23 cellular contexts compared by ENCODE assay signal in genomic region chr6:84871925-84872324, GRCh38.
"Had no signal": no experiment of that assay in that cellular context is flagged by ENCODE, and none has a peak within 500 bp of the region (broad histone marks: within the 10 kb centered on the region; RNA-seq: fewer than 3 reads in every experiment).

No MANE protein-coding gene starts in this region.

- H3K4me1 ChIP-seq: esophagus muscularis mucosa, foreskin keratinocyte, heart right ventricle, left lung, testis, transverse colon had no signal

- FAIRE-seq: astrocyte, urothelium cell line had no signal

- H3K36me3 Mint-ChIP-seq: activated naive CD4-positive, alpha-beta T cell treated with anti-CD3 and anti-CD28 coated beads, Interleukin-2, amount 10 ng/mL, durations not matched to agents 7 days and 5 days had no signal

- ATAC-seq: foreskin keratinocyte, heart right ventricle, left lung, right cardiac atrium had no signal

- H3K9me3 ChIP-seq: esophagus muscularis mucosa, heart right ventricle, left lung, testis, transverse colon had no signal

- H3K4me3 ChIP-seq: esophagus muscularis mucosa, heart right ventricle, left lung, lung, transverse colon had no signal

- H3K4me3 Mint-ChIP-seq: activated naive CD4-positive, alpha-beta T cell treated with anti-CD3 and anti-CD28 coated beads, Interleukin-2, amount 10 ng/mL, durations not matched to agents 7 days and 5 days; endodermal cell; nephron had no signal

- H3K9me3 Mint-ChIP-seq: endodermal cell, nephron had no signal

- DNase-seq: activated CD4-positive, alpha-beta T cell treated with anti-CD3 and anti-CD28 coated beads for 4 hours; activated CD4-positive, alpha-beta T cell treated with anti-CD3 and anti-CD28 coated beads, Interleukin-2, amount 50 U/mL, for 4 hours; activated gamma-delta T cell; activated naive CD4-positive, alpha-beta T cell treated with anti-CD3 and anti-CD28 coated beads, Interleukin-2, amount 10 ng/mL, durations not matched to agents 7 days and 5 days; amniotic stem cell; brain microvascular endothelial cell; central memory CD4-positive, alpha-beta T cell; endodermal cell; heart right ventricle; kidney glomerular epithelial cell; left lung; posterior cingulate gyrus; stimulated activated CD4-positive, alpha-beta T cell treated with anti-CD3 and anti-CD28 coated beads, Interleukin-2, amount 100 ng/mL, for 48 hours; stimulated activated naive CD4-positive, alpha-beta T cell treated with Interleukin-2 at 50 U/mL for 16 hours; testis; transverse colon had no signal

- H3K36me3 ChIP-seq: brain microvascular endothelial cell, esophagus muscularis mucosa, heart right ventricle, left lung, transverse colon had no signal

- H3K27ac Mint-ChIP-seq: activated naive CD4-positive, alpha-beta T cell treated with anti-CD3 and anti-CD28 coated beads, Interleukin-2, amount 10 ng/mL, durations not matched to agents 7 days and 5 days; endodermal cell; nephron had no signal

- H3K4me1 Mint-ChIP-seq: activated naive CD4-positive, alpha-beta T cell treated with anti-CD3 and anti-CD28 coated beads, Interleukin-2, amount 10 ng/mL, durations not matched to agents 7 days and 5 days; endodermal cell; nephron had no signal

- H3K27me3 ChIP-seq: brain microvascular endothelial cell, esophagus muscularis mucosa, foreskin keratinocyte, heart right ventricle, left lung, testis, transverse colon had no signal

- H3K27ac ChIP-seq: brain microvascular endothelial cell, esophagus muscularis mucosa, foreskin keratinocyte, heart right ventricle, left lung, testis, transverse colon had no signal

- H3K27me3 Mint-ChIP-seq: activated naive CD4-positive, alpha-beta T cell treated with anti-CD3 and anti-CD28 coated beads, Interleukin-2, amount 10 ng/mL, durations not matched to agents 7 days and 5 days had no signal
